Comparison of ENCODE assay signal across 20 cellular contexts in genomic region chr13:100149389-100149788, GRCh38.
"Had no signal": no experiment of that assay in that cellular context is flagged by ENCODE, and none has a peak within 500 bp of the region (broad histone marks: within the 10 kb centered on the region; RNA-seq: fewer than 3 reads in every experiment).

No MANE protein-coding gene starts in this region.

- H3K4me3 ChIP-seq: gastroesophageal sphincter, heart left ventricle, lung, spleen, thyroid gland had no signal

- H3K27me3 ChIP-seq: gastroesophageal sphincter, heart left ventricle, spleen, thyroid gland had no signal

- H3K4me1 Mint-ChIP-seq: immature natural killer cell, mesothelial cell of epicardium, nephron had no signal

- ATAC-seq: activated naive CD4-positive, alpha-beta T cell treated with anti-CD3 and anti-CD28 coated beads, Interleukin-2, amount 50 U/mL, for 72 hours; gastroesophageal sphincter; heart left ventricle; left cardiac atrium; sciatic nerve had no signal

- H3K36me3 ChIP-seq: thyroid gland had no signal

- H3K4me1 ChIP-seq: gastroesophageal sphincter, spleen, thyroid gland had no signal

- DNase-seq: activated CD4-positive, alpha-beta T cell treated with anti-CD3 and anti-CD28 coated beads, Interleukin-2, amount 50 U/mL, for 4 hours; activated gamma-delta T cell treated with Interleukin-2 at 50 U/mL for 16 hours; amniotic stem cell; heart left ventricle; immature natural killer cell; left cardiac atrium; nucleus accumbens; spleen; stimulated activated naive CD4-positive, alpha-beta T cell; T-helper 2 cell; thyroid gland; WERI-Rb-1 had no signal

- H3K27ac ChIP-seq: epithelial cell of prostate, gastroesophageal sphincter, heart left ventricle, spleen, thyroid gland, WERI-Rb-1 had no signal

- H3K27ac Mint-ChIP-seq: activated naive CD4-positive, alpha-beta T cell treated with anti-CD3 and anti-CD28 coated beads, Interleukin-2, amount 50 U/mL, for 72 hours; activated T-helper 1 cell treated with anti-CD3 and anti-CD28 coated beads, Interleukin-12 subunit alpha, Interleukin-12 subunit beta, Interleukin-2, Interleukin-4 antibody, amounts not matched to agents 30 ng/mL and 10 ng/mL and 1 ng/mL, durations not matched to agents 14 hours and 24 hours and 36 hours; immature natural killer cell; mesothelial cell of epicardium; nephron had no signal

- H3K4me3 Mint-ChIP-seq: activated T-helper 1 cell treated with anti-CD3 and anti-CD28 coated beads, Interleukin-12 subunit alpha, Interleukin-12 subunit beta, Interleukin-2, Interleukin-4 antibody, amounts not matched to agents 30 ng/mL and 10 ng/mL and 1 ng/mL, durations not matched to agents 14 hours and 24 hours and 36 hours; immature natural killer cell; mesothelial cell of epicardium; nephron had no signal
